Comparison of ENCODE assay signal across 16 cellular contexts in the genomic region with DNA sequence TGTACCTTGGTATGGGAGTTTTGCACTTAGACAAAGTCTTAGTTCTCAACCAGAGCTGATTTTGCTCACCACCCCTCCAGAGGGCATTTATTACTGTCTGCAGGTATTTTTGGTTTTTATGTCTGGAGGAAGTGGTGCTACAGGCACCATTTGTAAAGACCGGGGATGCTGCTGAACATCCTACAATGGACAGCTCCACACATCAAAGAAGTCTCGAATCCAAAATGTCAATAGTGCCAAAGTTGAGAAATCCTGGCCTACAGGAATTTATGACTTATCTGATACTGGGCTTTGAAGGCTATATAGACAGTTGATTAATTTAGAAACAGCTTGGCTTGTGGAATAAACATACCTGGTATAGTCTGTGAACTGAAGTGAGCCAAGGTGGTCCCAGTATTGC.
DNase-seq lines count a peak whose midpoint lies in the region; ATAC-seq, FAIRE-seq and TF ChIP-seq lines count a peak whose summit lies in the region.
"Had no signal": no experiment of that assay in that cellular context is flagged by ENCODE, and none has a peak within 500 bp of the region (broad histone marks: within the 10 kb centered on the region; RNA-seq: fewer than 3 reads in every experiment).

No MANE protein-coding gene starts in this region.

- peak overlapping the region; percentile 3 for H3K27ac Mint-ChIP-seq in stimulated activated memory B cell treated with anti-CD40 and anti-IgM and Interleukin-4, amounts not matched to agents 10 μg/mL and 1 μg/mL and 100 μg/mL, for 72 hours
- H3K27ac Mint-ChIP-seq in activated CD8-positive, alpha-beta T cell treated with anti-CD3 and anti-CD28 coated beads for 36 hours, result no peak overlapping the region
- H3K27ac Mint-ChIP-seq: CD4-positive, alpha-beta memory T cell had no signal

- H3K4me3 ChIP-seq in HepG2 (replicated peaks in 1 of 3; ENCODE audit: insufficient read depth in 1 of 3, low read depth in 2 of 3, low read length in 3 of 3) (no peak overlapping the region), right lobe of liver (no peak overlapping the region), GM12878 (no peak overlapping the region)
- H3K4me3 ChIP-seq: GM23248 had no signal

- TF ChIP-seq CTCF in HepG2 (CRISPR knock-in tag; IDR thresholded peaks at IDR 0.05), result no peak
- no peak for TF ChIP-seq CTCF in right lobe of liver (IDR thresholded peaks at IDR 0.05)
- TF ChIP-seq CTCF in GM12878 (IDR thresholded peaks at IDR 0.05 in 2 of 3, conservative IDR thresholded peaks at IDR 0.05 in 1 of 3; ENCODE audit: control insufficient read depth in 2 of 3, extremely low read depth in 1 of 3, insufficient read depth in 1 of 3, low read depth in 3 of 3, low read length in 3 of 3), result no peak
- no peak for TF ChIP-seq CTCF in activated CD8-positive, alpha-beta T cell treated with anti-CD3 and anti-CD28 coated beads for 36 hours (IDR thresholded peaks at IDR 0.05)

- no peak for TF ChIP-seq POLR2A in HepG2 (IDR thresholded peaks at IDR 0.05; ENCODE audit: insufficient read depth in 1 of 2, low read depth in 2 of 2, low read length in 2 of 2)
- TF ChIP-seq POLR2A in right lobe of liver (IDR thresholded peaks at IDR 0.05), result no peak
- TF ChIP-seq POLR2A in GM12878 (IDR thresholded peaks at IDR 0.05; ENCODE audit: low read depth, low read length), result no peak

- peaks cover 49% of the 10 kb centered on the region for H3K36me3 Mint-ChIP-seq in stimulated activated memory B cell treated with anti-CD40 and anti-IgM and Interleukin-4, amounts not matched to agents 10 μg/mL and 1 μg/mL and 100 μg/mL, for 72 hours
- no peaks in the 10 kb centered on the region for H3K36me3 Mint-ChIP-seq in activated CD8-positive, alpha-beta T cell treated with anti-CD3 and anti-CD28 coated beads for 36 hours (ENCODE audit: low read depth)
- H3K36me3 Mint-ChIP-seq: CD4-positive, alpha-beta memory T cell had no signal

- CTCF ChIA-PET in HepG2 (lab: Yijun Ruan, JAX; ENCODE audit: low intra/inter-chr PET ratio, low total read pairs), result no interaction called here
- CTCF ChIA-PET in GM12878 (lab: Yijun Ruan, JAX), result interaction anchor here (0.6 kb wide), 2 partner anchors 31 to 80 kb away, joined by 4 read pairs; no protein-coding TSS in a partner anchor
- CTCF ChIA-PET in activated CD8-positive, alpha-beta T cell treated with anti-CD3 and anti-CD28 coated beads for 36 hours (lab: Charles Lee), result no interaction called here

- H3K4me1 ChIP-seq in HepG2 (ENCODE audit: insufficient read depth, low read length) (no peaks in the 10 kb centered on the region), right lobe of liver (no peaks in the 10 kb centered on the region), GM12878 (ENCODE audit: control insufficient read depth, insufficient read depth, low read length) (peaks cover 16% of the 10 kb centered on the region)

- no peak overlapping the region for H3K27ac ChIP-seq in HepG2 (ENCODE audit: extremely low read length, insufficient read depth, low read length)
- no peak overlapping the region for H3K27ac ChIP-seq in right lobe of liver
- H3K27ac ChIP-seq in GM12878 (ENCODE audit: control insufficient read depth, insufficient read depth), result no peak overlapping the region
- H3K27ac ChIP-seq: GM23248 had no signal

- H3K4me3 Mint-ChIP-seq in stimulated activated memory B cell treated with anti-CD40 and anti-IgM and Interleukin-4, amounts not matched to agents 10 μg/mL and 1 μg/mL and 100 μg/mL, for 72 hours, result no peak overlapping the region
- no peak overlapping the region for H3K4me3 Mint-ChIP-seq in activated CD8-positive, alpha-beta T cell treated with anti-CD3 and anti-CD28 coated beads for 36 hours
- H3K4me3 Mint-ChIP-seq: CD4-positive, alpha-beta memory T cell had no signal

- TF ChIP-seq EP300 in HepG2 (IDR thresholded peaks at IDR 0.05; ENCODE audit: low read depth in 2 of 2, low read length in 2 of 2) (no peak), HepG2 (CRISPR knock-in tag; IDR thresholded peaks at IDR 0.05; ENCODE audit: borderline replicate concordance) (no peak), GM12878 (IDR thresholded peaks at IDR 0.05; ENCODE audit: borderline replicate concordance in 1 of 2, control insufficient read depth in 1 of 2, low read depth in 2 of 2, low read length in 2 of 2) (no peak)

- WGBS in HepG2 (ENCODE audit: low lambda C conversion rate), result 77% methylated on average over 2 of the region's 2 CpGs
- 59% methylated on average over 2 of the region's 2 CpGs for WGBS in right lobe of liver (ENCODE audit: insufficient coverage, low coverage, low lambda C conversion rate, missing lambda C conversion rate)
- 94% methylated on average over 2 of the region's 2 CpGs for WGBS in GM12878 (ENCODE audit: insufficient coverage, insufficient replicate concordance, low lambda C conversion rate, missing lambda C conversion rate)

- H3K27me3 ChIP-seq in HepG2 (ENCODE audit: control insufficient read depth in 1 of 2, insufficient read depth in 2 of 2, low read length in 2 of 2) (no peaks in the 10 kb centered on the region), right lobe of liver (no peaks in the 10 kb centered on the region), GM12878 (replicated peaks in 1 of 2; ENCODE audit: control insufficient read depth in 2 of 2, insufficient read depth in 2 of 2, low read length in 1 of 2) (no peaks in the 10 kb centered on the region)

- H3K36me3 ChIP-seq in HepG2 (replicated peaks in 1 of 2; ENCODE audit: control insufficient read depth in 1 of 2, insufficient read depth in 2 of 2, low read length in 2 of 2), result no peaks in the 10 kb centered on the region; a peak in 3 of 5 replicates
- H3K36me3 ChIP-seq in right lobe of liver, result no peaks in the 10 kb centered on the region
- no peaks in the 10 kb centered on the region for H3K36me3 ChIP-seq in GM12878 (ENCODE audit: control insufficient read depth in 2 of 2, insufficient read depth in 2 of 2, low read length in 1 of 2)

- peak; percentile 23 for DNase-seq in HepG2 (ENCODE audit: low spot score)
- DNase-seq in right lobe of liver, result no peak
- no peak for DNase-seq in GM12878 (ENCODE audit: low read depth, low spot score)
- DNase-seq in activated CD8-positive, alpha-beta T cell treated with anti-CD3 and anti-CD28 coated beads for 36 hours, result no peak
- DNase-seq: C1 segment of cervical spinal cord; Calu3; CD4-positive, alpha-beta memory T cell; COR-L47; DMS79 treated with DMSO at 0.1 percent for 48 hours; GF-D8; GM23248; H7; HCEC 1CT had no signal

- SMC1A ChIA-PET in GM12878 (lab: Charles Lee; ENCODE audit: uncharacterized antibody, unreplicated experiment), result no interaction called here

- H3K9me3 ChIP-seq in HepG2 (ENCODE audit: low read length) (no peaks in the 10 kb centered on the region), right lobe of liver (no peaks in the 10 kb centered on the region), GM12878 (replicated peaks; ENCODE audit: control insufficient read depth, insufficient read depth, low read length) (no peaks in the 10 kb centered on the region)

- no peaks in the 10 kb centered on the region for H3K27me3 Mint-ChIP-seq in stimulated activated memory B cell treated with anti-CD40 and anti-IgM and Interleukin-4, amounts not matched to agents 10 μg/mL and 1 μg/mL and 100 μg/mL, for 72 hours
- peaks cover 3% of the 10 kb centered on the region for H3K27me3 Mint-ChIP-seq in activated CD8-positive, alpha-beta T cell treated with anti-CD3 and anti-CD28 coated beads for 36 hours

- H3K4me2 ChIP-seq in HepG2 (ENCODE audit: low read depth, low read length), result no peak overlapping the region
- no peak overlapping the region for H3K4me2 ChIP-seq in GM12878 (ENCODE audit: control insufficient read depth, insufficient read depth)

- TF ChIP-seq RAD21 in HepG2 (CRISPR knock-in tag; IDR thresholded peaks at IDR 0.05) (no peak), GM12878 (IDR thresholded peaks at IDR 0.05; ENCODE audit: insufficient read depth, low read depth, low read length) (no peak)

- H2AFZ ChIP-seq in HepG2 (ENCODE audit: low read length) (no peak overlapping the region), GM12878 (ENCODE audit: control insufficient read depth, low read depth, low read length) (no peak overlapping the region)
- H2AFZ ChIP-seq: GM23248 had no signal

- POLR2A ChIA-PET in HepG2 (lab: Yijun Ruan, JAX) (no interaction called here), GM12878 (lab: Charles Lee) (no interaction called here)
- POLR2A ChIA-PET in activated CD8-positive, alpha-beta T cell treated with anti-CD3 and anti-CD28 coated beads for 36 hours (lab: Charles Lee), result no interaction called here

- in situ Hi-C loops in HepG2 (cut with HindIII; ENCODE audit: extremely low pct_ligation_motif_present, low pct_unique_long_range_greater_than_20kb) (loop anchor here (10.0 kb wide), 2 partner anchors 82 to 138 kb away; a partner anchor contains a TSS), GM12878 (cut with MboI) (loop anchor here (5.0 kb wide), 1 partner anchor 260 kb away; no protein-coding TSS in a partner anchor)

- no peaks in the 10 kb centered on the region for H3K9me3 Mint-ChIP-seq in stimulated activated memory B cell treated with anti-CD40 and anti-IgM and Interleukin-4, amounts not matched to agents 10 μg/mL and 1 μg/mL and 100 μg/mL, for 72 hours
- H3K9me3 Mint-ChIP-seq in activated CD8-positive, alpha-beta T cell treated with anti-CD3 and anti-CD28 coated beads for 36 hours, result no peaks in the 10 kb centered on the region
- H3K9me3 Mint-ChIP-seq: CD4-positive, alpha-beta memory T cell had no signal

- BruUV-seq in HepG2 (replicated peaks; lab: Mats Ljungman, UMichigan), result no TSS peak
- BruUV-seq in GM12878 (replicated peaks; lab: Mats Ljungman, UMichigan), result no TSS peak

- FAIRE-seq in HepG2 (lab: Jason Lieb, UNC), result no peak
- FAIRE-seq in GM12878 (lab: Jason Lieb, UNC), result no peak
- FAIRE-seq: H1 had no signal

- intact Hi-C loops in HepG2 (cut with micrococcal nuclease; ENCODE audit: unreplicated experiment), result no loop called here
- intact Hi-C loops in right lobe of liver (cut with DNase I), result no loop called here
- intact Hi-C loops in GM12878 (cut with micrococcal nuclease; ENCODE audit: unreplicated experiment), result no loop called here
- intact Hi-C loops in activated CD8-positive, alpha-beta T cell treated with anti-CD3 and anti-CD28 coated beads for 36 hours (cut with micrococcal nuclease), result no loop called here

- H3K9ac ChIP-seq in HepG2 (ENCODE audit: insufficient read depth, low read depth, low read length) (no peak overlapping the region), GM12878 (ENCODE audit: control insufficient read depth, insufficient read depth, low read length) (no peak overlapping the region)
- H3K9ac ChIP-seq: GM23248 had no signal

- RAD21 ChIA-PET in GM12878 (lab: Charles Lee; ENCODE audit: unreplicated experiment), result no interaction called here

- ATAC-seq in HepG2 (no peak), right lobe of liver (no peak), GM12878 (no peak), GM21528 (IDR thresholded peaks at IDR 0.05; ENCODE audit: low FRiP score, unreplicated experiment) (no peak)
- no peak for ATAC-seq in stimulated activated memory B cell treated with anti-CD40 and anti-IgM and Interleukin-4, amounts not matched to agents 10 μg/mL and 1 μg/mL and 100 μg/mL, for 72 hours
- no peak for ATAC-seq in activated CD8-positive, alpha-beta T cell treated with anti-CD3 and anti-CD28 coated beads for 36 hours

- no peaks in the 10 kb centered on the region for H3K79me2 ChIP-seq in HepG2 (ENCODE audit: insufficient read depth, low read length)
- H3K79me2 ChIP-seq in GM12878 (ENCODE audit: control insufficient read depth, insufficient read depth, low read length), result no peaks in the 10 kb centered on the region

- peaks cover 31% of the 10 kb centered on the region for H3K4me1 Mint-ChIP-seq in stimulated activated memory B cell treated with anti-CD40 and anti-IgM and Interleukin-4, amounts not matched to agents 10 μg/mL and 1 μg/mL and 100 μg/mL, for 72 hours
- peaks cover 5% of the 10 kb centered on the region for H3K4me1 Mint-ChIP-seq in activated CD8-positive, alpha-beta T cell treated with anti-CD3 and anti-CD28 coated beads for 36 hours (ENCODE audit: low read depth)
- H3K4me1 Mint-ChIP-seq: CD4-positive, alpha-beta memory T cell had no signal

- H4K20me1 ChIP-seq in HepG2 (ENCODE audit: insufficient read depth, low read length), result no peaks in the 10 kb centered on the region
- no peaks in the 10 kb centered on the region for H4K20me1 ChIP-seq in GM12878 (ENCODE audit: control insufficient read depth, insufficient read depth)
